ENCODE assay signal across 8 cellular contexts in genomic region chr10:79286318-79286951, GRCh38.
DNase-seq lines count a peak whose midpoint lies in the region; ATAC-seq and TF ChIP-seq lines count a peak whose summit lies in the region.

No MANE protein-coding gene starts in this region.

- no peaks in the 10 kb centered on the region for H3K27me3 ChIP-seq in CD4-positive, CD25-positive, alpha-beta regulatory T cell (ENCODE audit: control insufficient read depth, insufficient read depth, low read length)
- no peaks in the 10 kb centered on the region for H3K27me3 ChIP-seq in mammary epithelial cell (ENCODE audit: insufficient read depth, low read length)

- in situ Hi-C loops in mammary epithelial cell (cut with MboI; ENCODE audit: low sequenced_read_pairs in 2 of 2): no loop called here

- no peaks in the 10 kb centered on the region for H3K9me3 ChIP-seq in CD4-positive, CD25-positive, alpha-beta regulatory T cell (ENCODE audit: control insufficient read depth in 2 of 2, low read length in 2 of 2)
- H3K9me3 ChIP-seq in mammary epithelial cell (replicated peaks; ENCODE audit: insufficient read depth, low read length) (no peaks in the 10 kb centered on the region), mucosa of descending colon (no peaks in the 10 kb centered on the region)

- DNase-seq in CD4-positive, CD25-positive, alpha-beta regulatory T cell: peak; percentile 43 to 94 (median 63)
- peak; percentile 81 for DNase-seq in activated B cell treated with CpG ODN at 0.5 μM for 24 hours
- peak; percentile 71 for DNase-seq in mammary epithelial cell
- DNase-seq in mucosa of descending colon: peak; percentile 68 to 93 (median 78)
- DNase-seq in stimulated activated CD8-positive, alpha-beta memory T cell treated with anti-CD3 and anti-CD28 coated beads, Interleukin-7, amount 100 ng/mL, for 48 hours (ENCODE audit: extremely low read depth in 1 of 2, low read depth in 1 of 2): peak; percentile 75 to 88
- DNase-seq in NCI-H748 (lab: John Stamatoyannopoulos, UW; ENCODE audit: unreplicated experiment): no peak

- peak overlapping the region; percentile 44 for H3K4me2 ChIP-seq in mammary epithelial cell (ENCODE audit: insufficient read depth, low read depth, low read length)

- H3K9me3 Mint-ChIP-seq in CD4-positive, CD25-positive, alpha-beta regulatory T cell: no peaks in the 10 kb centered on the region
- H3K9me3 Mint-ChIP-seq in activated B cell treated with CpG ODN at 0.5 μM for 24 hours: no peaks in the 10 kb centered on the region

- H3K4me1 Mint-ChIP-seq in CD4-positive, CD25-positive, alpha-beta regulatory T cell: peaks cover 12 to 67% (median 43%) of the 10 kb centered on the region in 4 donors
- peaks cover 79% of the 10 kb centered on the region for H3K4me1 Mint-ChIP-seq in activated B cell treated with CpG ODN at 0.5 μM for 24 hours

- H3K9ac ChIP-seq in mammary epithelial cell (ENCODE audit: insufficient read depth, low read length): no peak overlapping the region

- 9% methylated on average over 19 of the region's 23 CpGs for WGBS in mammary epithelial cell (ENCODE audit: low coverage, missing lambda C conversion rate)

- no peak for TF ChIP-seq CTCF in activated B cell treated with CpG ODN at 0.5 μM for 24 hours (IDR thresholded peaks at IDR 0.05)
- TF ChIP-seq CTCF in mammary epithelial cell (conservative IDR thresholded peaks at IDR 0.05 in 1 of 2, IDR thresholded peaks at IDR 0.05 in 1 of 2; ENCODE audit: extremely low read depth in 1 of 2, insufficient read depth in 1 of 2, low read depth in 1 of 2, low read length in 2 of 2): no peak
- no peak for TF ChIP-seq CTCF in mucosa of descending colon (IDR thresholded peaks at IDR 0.05)

- CTCF ChIA-PET in activated B cell treated with CpG ODN at 0.5 μM for 24 hours (lab: Charles Lee): interaction anchor here (1.3 to 3.3 kb wide), 3 partner anchors 30 to 41 kb away, joined by 4 to 15 read pairs (median 5); no protein-coding TSS in a partner anchor
- CTCF ChIA-PET in mammary epithelial cell (lab: Charles Lee; ENCODE audit: low non-redundant PET): no interaction called here

- H4K20me1 ChIP-seq in mammary epithelial cell (ENCODE audit: insufficient read depth, low read length): no peaks in the 10 kb centered on the region

- peaks cover 6% of the 10 kb centered on the region for H3K36me3 Mint-ChIP-seq in CD4-positive, CD25-positive, alpha-beta regulatory T cell
- H3K36me3 Mint-ChIP-seq in activated B cell treated with CpG ODN at 0.5 μM for 24 hours (ENCODE audit: low read depth): peaks cover 38% of the 10 kb centered on the region

- H3K79me2 ChIP-seq in mammary epithelial cell (ENCODE audit: insufficient read depth, low read length): no peaks in the 10 kb centered on the region

- dilution Hi-C loops in mammary epithelial cell (cut with HindIII; ENCODE audit: low sequenced_read_pairs): no loop called here

- peaks cover 48% of the 10 kb centered on the region for H3K4me1 ChIP-seq in CD4-positive, CD25-positive, alpha-beta regulatory T cell (ENCODE audit: control insufficient read depth, insufficient read depth, low read length, poor library complexity, severe bottlenecking)
- H3K4me1 ChIP-seq in mammary epithelial cell (ENCODE audit: insufficient read depth, low read length) (peaks cover 17% of the 10 kb centered on the region), mucosa of descending colon (ENCODE audit: low read depth) (peaks cover 33% of the 10 kb centered on the region)

- peak; percentile 91 to 96 for ATAC-seq in CD4-positive, CD25-positive, alpha-beta regulatory T cell (ENCODE audit: low read depth in 2 of 2)
- ATAC-seq in GM19452 (IDR thresholded peaks at IDR 0.05; ENCODE audit: unreplicated experiment): peak; percentile 81
- peak; percentile 70 for ATAC-seq in HG03575 (IDR thresholded peaks at IDR 0.05; ENCODE audit: extremely low read depth, insufficient number of reproducible peaks, low FRiP score, unreplicated experiment)
- peak; percentile 89 for ATAC-seq in activated B cell treated with CpG ODN at 0.5 μM for 24 hours (ENCODE audit: low read depth)
- peak; percentile 77 for ATAC-seq in mucosa of descending colon

- POLR2A ChIA-PET in activated B cell treated with CpG ODN at 0.5 μM for 24 hours (lab: Charles Lee): interaction anchor here (0.9 to 12.9 kb wide), 15 partner anchors 9 to 61 kb away, joined by 3 to 350 read pairs (median 5); partner anchors contain the start of gene PPIF

- intact Hi-C loops in activated B cell treated with CpG ODN at 0.5 μM for 24 hours (cut with micrococcal nuclease): loop anchor here (1.0 to 5.0 kb wide), 15 partner anchors 8 to 1257 kb away; partner anchors contain the start of genes POLR3A, PPIF, ZCCHC24 and ZMIZ1
- intact Hi-C loops in mammary epithelial cell (cut with micrococcal nuclease): no loop called here
- intact Hi-C loops in mucosa of descending colon (cut with DNase I, micrococcal nuclease): no loop called here

- H3K36me3 ChIP-seq in CD4-positive, CD25-positive, alpha-beta regulatory T cell (ENCODE audit: control insufficient read depth, insufficient read depth, low read length): no peaks in the 10 kb centered on the region
- peaks cover 6% of the 10 kb centered on the region for H3K36me3 ChIP-seq in mammary epithelial cell (ENCODE audit: insufficient read depth, low read length)
- H3K36me3 ChIP-seq in mucosa of descending colon (ENCODE audit: low read depth): peaks cover 2% of the 10 kb centered on the region

- no peak overlapping the region for H2AFZ ChIP-seq in mammary epithelial cell (ENCODE audit: low read depth, low read length)

- peak overlapping the region; percentile 77 for H3K27ac ChIP-seq in CD4-positive, CD25-positive, alpha-beta regulatory T cell (ENCODE audit: insufficient read depth, low read length, poor library complexity, severe bottlenecking)
- no peak overlapping the region for H3K27ac ChIP-seq in mammary epithelial cell (ENCODE audit: insufficient read depth, low read depth, low read length)

- H3K27me3 Mint-ChIP-seq in CD4-positive, CD25-positive, alpha-beta regulatory T cell: no peaks in the 10 kb centered on the region
- H3K27me3 Mint-ChIP-seq in activated B cell treated with CpG ODN at 0.5 μM for 24 hours: no peaks in the 10 kb centered on the region

- H3K27ac Mint-ChIP-seq in CD4-positive, CD25-positive, alpha-beta regulatory T cell: peak overlapping the region; percentile 94 to 98 (median 96)
- H3K27ac Mint-ChIP-seq in activated B cell treated with CpG ODN at 0.5 μM for 24 hours: peak overlapping the region; percentile 97

- peak overlapping the region; percentile 57 for H3K4me3 ChIP-seq in CD4-positive, CD25-positive, alpha-beta regulatory T cell (ENCODE audit: low read depth, low read length)
- no peak overlapping the region for H3K4me3 ChIP-seq in mammary epithelial cell (replicated peaks in 1 of 3; ENCODE audit: insufficient read depth in 1 of 3, low read depth in 2 of 3, low read length in 3 of 3)
- H3K4me3 ChIP-seq in mucosa of descending colon: no peak overlapping the region

- no TSS peak for BruUV-seq in mammary epithelial cell (replicated peaks; lab: Mats Ljungman, UMichigan)

- H3K4me3 Mint-ChIP-seq in CD4-positive, CD25-positive, alpha-beta regulatory T cell: peak overlapping the region; percentile 75 to 90 (median 83)
- H3K4me3 Mint-ChIP-seq in activated B cell treated with CpG ODN at 0.5 μM for 24 hours: peak overlapping the region; percentile 78
